Comparison of ENCODE assay signal across 1 cellular context in the genomic region with DNA sequence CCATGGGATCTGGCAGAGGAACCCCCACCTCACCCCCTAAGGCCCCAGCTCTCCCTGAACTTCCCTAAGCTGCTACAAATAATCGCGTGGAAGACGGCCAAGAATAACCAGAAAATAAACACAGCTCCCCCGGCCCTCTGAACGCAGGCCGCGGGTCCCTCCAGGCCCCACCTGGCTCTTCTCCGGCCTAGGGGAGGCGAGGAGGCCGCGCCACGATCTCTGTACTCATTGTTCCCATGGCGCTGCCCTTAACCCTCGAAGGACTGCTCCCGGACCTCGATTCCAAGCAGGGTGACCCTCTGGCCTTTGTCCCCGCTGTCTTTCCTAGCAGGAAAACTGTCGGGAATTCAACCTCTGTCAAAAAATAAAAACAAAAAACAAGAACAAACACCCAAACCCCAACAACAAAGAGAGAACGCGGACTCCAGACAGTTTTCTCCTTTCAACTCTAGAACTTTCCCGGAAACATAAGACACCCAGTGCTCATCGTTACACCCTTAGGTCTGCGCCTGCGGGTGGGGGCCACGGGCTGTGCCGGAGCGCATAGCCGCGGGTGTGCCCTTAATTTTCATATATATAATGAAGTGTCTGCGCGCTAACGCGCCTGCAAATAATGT.
A peak's percentile ranks its signal among the peaks of the same experiment; 100 is the strongest.
TF ChIP-seq lines count a peak whose summit lies in the region.

No MANE protein-coding gene starts in this region.

TF ChIP-seq in H1, 55 proteins besides CTCF, POLR2A, EP300 and RAD21:
- TF ChIP-seq SUZ12 (IDR thresholded peaks at IDR 0.05; ENCODE audit: low read length), result peak; percentile 19
- TF ChIP-seq, protein P1, sequence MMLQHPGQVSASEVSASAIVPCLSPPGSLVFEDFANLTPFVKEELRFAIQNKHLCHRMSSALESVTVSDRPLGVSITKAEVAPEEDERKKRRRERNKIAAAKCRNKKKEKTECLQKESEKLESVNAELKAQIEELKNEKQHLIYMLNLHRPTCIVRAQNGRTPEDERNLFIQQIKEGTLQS (IDR thresholded peaks at IDR 0.05; ENCODE audit: insufficient read depth, low read depth, low read length), result no peak
- TF ChIP-seq KDM4A (IDR thresholded peaks at IDR 0.05; ENCODE audit: low read depth, low read length, severe bottlenecking), result no peak
- peak; percentile 98; the same call in 1 of the 2 replicates for TF ChIP-seq CBX8 (IDR thresholded peaks at IDR 0.05; ENCODE audit: borderline replicate concordance, low read depth, low read length)
- no peak for TF ChIP-seq NRF1 (IDR thresholded peaks at IDR 0.05; ENCODE audit: low read depth, low read length)
